21 cellular contexts compared by ENCODE assay signal in genomic region chr12:109710747-109711595, GRCh38. TPM values are rescaled to one million over a fixed set of nuclear protein-coding genes. Genes with fewer than 3 reads are reported as not detected.
DNase-seq lines count a peak whose midpoint lies in the region; ATAC-seq and TF ChIP-seq lines count a peak whose summit lies in the region.
"Had no signal": no experiment of that assay in that cellular context is flagged by ENCODE, and none has a peak within 500 bp of the region (broad histone marks: within the 10 kb centered on the region; RNA-seq: fewer than 3 reads in every experiment).

No MANE protein-coding gene starts in this region.

- H3K4me2 ChIP-seq in osteoblast (ENCODE audit: insufficient read depth, low read length): no peak overlapping the region

- H3K27me3 ChIP-seq in osteoblast (ENCODE audit: insufficient read depth, low read length): peaks cover 24% of the 10 kb centered on the region

- TF ChIP-seq POLR2A in erythroblast (IDR thresholded peaks at IDR 0.05; ENCODE audit: low read length): no peak

- H3K4me1 ChIP-seq in osteoblast (ENCODE audit: insufficient read depth, low read length): no peaks in the 10 kb centered on the region

- no peaks in the 10 kb centered on the region for H3K79me2 ChIP-seq in osteoblast (ENCODE audit: insufficient read depth, low read length)

- H2AFZ ChIP-seq in osteoblast (ENCODE audit: low read length): no peak overlapping the region

- no peak overlapping the region for H3K27ac ChIP-seq in osteoblast (ENCODE audit: low read depth, low read length)
- H3K27ac ChIP-seq: esophagus muscularis mucosa, left lung, upper lobe of left lung had no signal

- no peaks in the 10 kb centered on the region for H3K36me3 ChIP-seq in osteoblast (ENCODE audit: insufficient read depth, low read length)
- H3K36me3 ChIP-seq: esophagus muscularis mucosa, left lung, upper lobe of left lung had no signal

- DNase-seq in Daoy (ENCODE audit: low read depth) (peak; percentile 74), NCI-H460 (ENCODE audit: extremely low read depth, low read depth) (peak; percentile 40), epithelial cell of proximal tubule (ENCODE audit: low read depth) (peak; percentile 26), osteoblast (ENCODE audit: insufficient read length, low spot score, missing footprints) (peak; percentile 97), erythroblast (lab: John Stamatoyannopoulos, UW) (no peak), NCI-H2029 (lab: John Stamatoyannopoulos, UW) (no peak), ureter (ENCODE audit: low spot score) (no peak)
- DNase-seq: activated CD4-positive, alpha-beta T cell treated with anti-CD3 and anti-CD28 coated beads for 36 hours; activated naive CD8-positive, alpha-beta T cell treated with anti-CD3 and anti-CD28 coated beads for 36 hours; CD4-positive, CD25-positive, alpha-beta regulatory T cell; hippocampal formation; KG1; naive thymus-derived CD4-positive, alpha-beta T cell; NCI-H1436 treated with DMSO at 0.1 percent for 48 hours; NCI-H524 treated with DMSO at 0.1 percent for 48 hours; T-helper 17 cell; upper lobe of left lung had no signal

- no peaks in the 10 kb centered on the region for H4K20me1 ChIP-seq in osteoblast (ENCODE audit: insufficient read depth, low read length)

- H3K4me3 ChIP-seq in epithelial cell of proximal tubule (ENCODE audit: low read depth, low read length): no peak overlapping the region
- H3K4me3 ChIP-seq in osteoblast (ENCODE audit: insufficient read depth, low read length): no peak overlapping the region
- H3K4me3 ChIP-seq: esophagus muscularis mucosa, left lung, upper lobe of left lung had no signal

- no peak for ATAC-seq in GM18867 (IDR thresholded peaks at IDR 0.05; ENCODE audit: unreplicated experiment)
- ATAC-seq: activated CD4-positive, alpha-beta T cell treated with anti-CD3 and anti-CD28 coated beads for 36 hours; left lung; naive thymus-derived CD4-positive, alpha-beta T cell; right cardiac atrium; T-helper 17 cell had no signal

- TF ChIP-seq CTCF in epithelial cell of proximal tubule (conservative IDR thresholded peaks at IDR 0.05; ENCODE audit: low read depth, low read length) (no peak), osteoblast (IDR thresholded peaks at IDR 0.05; ENCODE audit: extremely low read depth, low read depth, low read length) (no peak)

- no peaks in the 10 kb centered on the region for H3K9me3 ChIP-seq in osteoblast (ENCODE audit: low read depth, low read length)
- H3K9me3 ChIP-seq: esophagus muscularis mucosa, left lung, upper lobe of left lung had no signal

RNA-seq across cellular contexts. Expression of gene FAM222A, which starts 2.7 kb away (rescaled TPM):
- total RNA-seq in Daoy (2014; rRNA removed; shearing (Covaris generic)): 1.0 and 2.4 TPM in 2 replicates
- 0.25 and 0.78 TPM in 2 replicates for total RNA-seq in NCI-H460 (2014; rRNA removed; shearing (Covaris generic))
- 1.1 and 1.8 TPM in 2 replicates for polyA plus RNA-seq in NCI-H460 (2014; cell fraction: nucleus; rRNA removed)
- total RNA-seq in epithelial cell of proximal tubule: 0.52 and 2.7 TPM in 2 replicates
- 0.29 and 0.36 TPM in 2 replicates for total RNA-seq in osteoblast
- 0.73 TPM for total RNA-seq in ureter

Comparison
In these comparisons a context has a peak if more than half of its experiments do, and no peak if none do; other contexts are left out.
1. DNase-seq: peak in Daoy (single experiment), NCI-H460 (single experiment), epithelial cell of proximal tubule (single experiment) and osteoblast (single experiment); none in erythroblast (0 of 2), NCI-H2029 (single experiment) and ureter (single experiment).